Comparison of ENCODE assay signal across 12 cellular contexts in genomic region chr16:89191901-89192184, GRCh38. TPM values are rescaled to one million over a fixed set of nuclear protein-coding genes. Genes with fewer than 3 reads are reported as not detected.
DNase-seq lines count a peak whose midpoint lies in the region; ATAC-seq and TF ChIP-seq lines count a peak whose summit lies in the region.
"Had no signal": no experiment of that assay in that cellular context is flagged by ENCODE, and none has a peak within 500 bp of the region (broad histone marks: within the 10 kb centered on the region; RNA-seq: fewer than 3 reads in every experiment).

No MANE protein-coding gene starts in this region.

- H3K4me1 Mint-ChIP-seq in CD8-positive, alpha-beta memory T cell: peaks cover 0 to 5% (median 0%) of the 10 kb centered on the region in 3 donors
- H3K4me1 Mint-ChIP-seq: central memory CD8-positive, alpha-beta T cell had no signal

- H3K36me3 ChIP-seq in H7 (replicated peaks; ENCODE audit: control insufficient read depth, insufficient read depth, low read length) (no peaks in the 10 kb centered on the region), iPS-15b (ENCODE audit: control insufficient read depth, insufficient read depth, low read length) (no peaks in the 10 kb centered on the region), subcutaneous abdominal adipose tissue (ENCODE audit: control insufficient read depth in 5 of 5, insufficient read depth in 5 of 5, low read length in 5 of 5) (no peaks in the 10 kb centered on the region)
- H3K36me3 ChIP-seq in CD8-positive, alpha-beta memory T cell (ENCODE audit: insufficient read depth, low read length): no peaks in the 10 kb centered on the region

- no peak for TF ChIP-seq CTCF in WI38 (IDR thresholded peaks at IDR 0.05; ENCODE audit: low read depth, low read length)

- H3K9me3 Mint-ChIP-seq in CD8-positive, alpha-beta memory T cell: peaks cover 0 to 6% (median 0%) of the 10 kb centered on the region in 5 donors
- H3K9me3 Mint-ChIP-seq: stimulated activated naive B cell treated with anti-CD40 and anti-IgM and Interleukin-4, amounts not matched to agents 10 μg/mL and 1 μg/mL and 100 μg/mL, for 72 hours had no signal

- POLR2A ChIA-PET in CD8-positive, alpha-beta memory T cell (lab: Charles Lee): no interaction called here

- CTCF ChIA-PET in CD8-positive, alpha-beta memory T cell (lab: Charles Lee): no interaction called here

- no peak for ATAC-seq in GM21390 (IDR thresholded peaks at IDR 0.05; ENCODE audit: unreplicated experiment)

- DNase-seq in H7 (no peak), NCI-H510A treated with DMSO at 0.1 percent for 48 hours (lab: John Stamatoyannopoulos, UW) (no peak)
- DNase-seq in CD8-positive, alpha-beta memory T cell: no peak
- DNase-seq: NCI-H187 treated with DMSO at 0.1 percent for 48 hours, SIG-M5 had no signal

- peaks cover 0 to 3% of the 10 kb centered on the region in 2 donors for H3K27me3 Mint-ChIP-seq in CD8-positive, alpha-beta memory T cell
- H3K27me3 Mint-ChIP-seq: central memory CD8-positive, alpha-beta T cell had no signal

- no peaks in the 10 kb centered on the region for H3K36me3 Mint-ChIP-seq in CD8-positive, alpha-beta memory T cell

- H3K9ac ChIP-seq in iPS-15b (ENCODE audit: low read depth, low read length) (no peak overlapping the region), subcutaneous abdominal adipose tissue (ENCODE audit: low read length in 5 of 5) (no peak overlapping the region)

- H3K4me1 ChIP-seq in iPS-15b (ENCODE audit: control insufficient read depth, insufficient read depth, low read length): no peaks in the 10 kb centered on the region
- peaks cover 0 to 10% (median 5%) of the 10 kb centered on the region in 5 donors for H3K4me1 ChIP-seq in subcutaneous abdominal adipose tissue (ENCODE audit: control insufficient read depth in 5 of 5, insufficient read depth in 5 of 5, low read length in 5 of 5)
- H3K4me1 ChIP-seq in CD8-positive, alpha-beta memory T cell (ENCODE audit: insufficient read depth, low read length): no peaks in the 10 kb centered on the region

- H3K9me3 ChIP-seq in iPS-15b (ENCODE audit: control insufficient read depth, insufficient read depth, low read length): peaks cover 3% of the 10 kb centered on the region
- no peaks in the 10 kb centered on the region for H3K9me3 ChIP-seq in subcutaneous abdominal adipose tissue (ENCODE audit: control insufficient read depth in 5 of 5, low read length in 5 of 5)
- H3K9me3 ChIP-seq in CD8-positive, alpha-beta memory T cell (ENCODE audit: low read length): no peaks in the 10 kb centered on the region

- peaks cover 16% of the 10 kb centered on the region; the same call in 1 of the 2 replicates for H3K27me3 ChIP-seq in H7 (ENCODE audit: control insufficient read depth, insufficient read depth, low read length)
- H3K27me3 ChIP-seq in iPS-15b (ENCODE audit: control insufficient read depth, insufficient read depth, low read length): peaks cover 7% of the 10 kb centered on the region
- H3K27me3 ChIP-seq in subcutaneous abdominal adipose tissue (ENCODE audit: control insufficient read depth in 5 of 5, insufficient read depth in 4 of 5, low read length in 5 of 5): peaks cover 7 to 15% (median 12%) of the 10 kb centered on the region in 5 donors
- H3K27me3 ChIP-seq in CD8-positive, alpha-beta memory T cell (ENCODE audit: insufficient read depth, low read length, poor library complexity, severe bottlenecking): no peaks in the 10 kb centered on the region

- H3K27ac ChIP-seq in subcutaneous abdominal adipose tissue (ENCODE audit: low read depth, low read length): no peak overlapping the region
- H3K27ac ChIP-seq in CD8-positive, alpha-beta memory T cell (ENCODE audit: low read depth, low read length): no peak overlapping the region

- H3K27ac Mint-ChIP-seq in CD8-positive, alpha-beta memory T cell: no peak overlapping the region
- H3K27ac Mint-ChIP-seq: stimulated activated naive B cell treated with anti-CD40 and anti-IgM and Interleukin-4, amounts not matched to agents 10 μg/mL and 1 μg/mL and 100 μg/mL, for 72 hours had no signal

- H3K4me3 ChIP-seq in H7 (ENCODE audit: insufficient read depth, low read depth, low read length): peak overlapping the region; percentile 56
- peak overlapping the region; percentile 51 for H3K4me3 ChIP-seq in WI38 (ENCODE audit: low read depth, low read length)
- H3K4me3 ChIP-seq in iPS-15b (ENCODE audit: low read depth, low read length): peak overlapping the region; percentile 52
- H3K4me3 ChIP-seq in subcutaneous abdominal adipose tissue (ENCODE audit: low read depth in 1 of 5, low read length in 5 of 5): peak overlapping the region in 3 of 5 donors; percentile 52 to 66 (median 62)
- H3K4me3 ChIP-seq in CD8-positive, alpha-beta memory T cell (ENCODE audit: low read length): no peak overlapping the region

- H3K4me3 Mint-ChIP-seq in CD8-positive, alpha-beta memory T cell: no peak overlapping the region

RNA-seq across cellular contexts. Expression of gene SLC22A31, which starts 8.5 kb away (rescaled TPM):
- total RNA-seq in H7 (2014; rRNA removed; shearing (Covaris generic)): 0.81 and 1.9 TPM in 2 replicates
- not detected for total RNA-seq in CD8-positive, alpha-beta memory T cell
- not detected for polyA plus RNA-seq in CD8-positive, alpha-beta memory T cell
- total RNA-seq: activated CD8-positive, alpha-beta memory T cell treated with anti-CD3 and anti-CD28 coated beads for 36 hours had no signal

RNA-seq across cellular contexts. Expression of gene CDH15, which starts 20.3 kb away (rescaled TPM):
- 0.07 and 0.10 TPM in 2 replicates for total RNA-seq in H7 (2014; rRNA removed; shearing (Covaris generic))
- total RNA-seq in CD8-positive, alpha-beta memory T cell: not detected
- polyA plus RNA-seq in CD8-positive, alpha-beta memory T cell: not detected
- total RNA-seq: activated CD8-positive, alpha-beta memory T cell treated with anti-CD3 and anti-CD28 coated beads for 36 hours had no signal

RNA-seq across cellular contexts. Expression of gene ZNF778, which starts 25.7 kb away (rescaled TPM):
- 10.1 and 12.3 TPM in 2 replicates for total RNA-seq in H7 (2014; rRNA removed; shearing (Covaris generic))
- total RNA-seq in CD8-positive, alpha-beta memory T cell: 10 to 100 TPM; 11.4 to 13.5 TPM
- polyA plus RNA-seq in CD8-positive, alpha-beta memory T cell: 4.1 TPM
